ENCODE assay signal across 12 cellular contexts in the genomic region with DNA sequence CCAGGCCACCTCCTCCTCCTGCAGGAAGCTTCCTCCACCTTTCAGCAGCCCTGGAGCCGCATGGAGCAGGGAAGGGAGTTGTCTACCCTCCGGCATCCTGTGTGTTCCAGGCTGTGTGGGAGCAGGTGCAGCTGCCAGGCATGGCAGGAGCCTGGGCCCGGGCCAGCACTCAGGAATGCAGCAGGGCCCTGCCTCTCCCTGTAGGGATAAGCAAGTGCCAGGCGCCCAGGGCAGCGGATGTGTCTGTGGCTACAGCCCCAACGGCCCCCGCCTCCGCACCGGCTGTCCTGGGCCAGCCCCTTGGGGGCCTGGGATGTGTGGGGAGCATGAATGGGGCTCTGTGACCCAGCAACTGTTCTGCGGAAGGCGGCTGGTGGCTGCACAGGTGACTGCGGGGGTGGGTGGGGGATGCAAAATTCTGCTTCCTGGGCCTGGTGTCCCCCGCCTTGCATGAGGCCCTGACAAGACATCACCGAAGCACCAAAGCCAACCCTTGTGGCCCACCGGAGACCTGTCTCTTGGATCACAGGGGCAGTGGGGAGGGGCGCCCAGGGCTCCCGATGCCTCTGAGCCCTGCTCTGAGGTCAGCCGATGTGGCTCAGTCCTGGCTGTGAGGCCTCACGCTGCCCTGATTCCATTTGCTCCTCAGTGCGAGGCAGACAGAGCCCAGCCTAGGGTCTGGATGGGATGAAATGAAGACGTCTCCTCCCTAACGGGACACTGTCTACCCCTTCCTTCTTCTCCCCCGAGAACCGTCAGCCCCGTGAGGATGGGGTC. TPM values are rescaled to one million over a fixed set of nuclear protein-coding genes. Genes with fewer than 3 reads are reported as not detected.
DNase-seq lines count a peak whose midpoint lies in the region; ATAC-seq and TF ChIP-seq lines count a peak whose summit lies in the region.
"Had no signal": no experiment of that assay in that cellular context is flagged by ENCODE, and none has a peak within 500 bp of the region (broad histone marks: within the 10 kb centered on the region; RNA-seq: fewer than 3 reads in every experiment).

No MANE protein-coding gene starts in this region.

- no peak for TF ChIP-seq EP300 in upper lobe of left lung (IDR thresholded peaks at IDR 0.05)

- intact Hi-C loops in body of pancreas (cut with DNase I), result no loop called here

- no peak overlapping the region for H3K4me3 Mint-ChIP-seq in WTC11
- H3K4me3 Mint-ChIP-seq in endodermal cell, result no peak overlapping the region
- H3K4me3 Mint-ChIP-seq: stimulated activated naive CD8-positive, alpha-beta T cell treated with anti-CD3 and anti-CD28 coated beads, Interleukin-15, Interleukin-2, amounts not matched to agents 100 ng/mL and 50 ng/mL, for 24 hours had no signal

- H3K27ac ChIP-seq in body of pancreas (peak overlapping the region; percentile 77 to 92 (median 82)), upper lobe of left lung (peak overlapping the region; percentile 35 to 64 (median 46)), endodermal cell (ENCODE audit: low read depth, low read length) (no peak overlapping the region)
- H3K27ac ChIP-seq: parathyroid adenoma had no signal

- no peaks in the 10 kb centered on the region for H3K27me3 ChIP-seq in body of pancreas
- peaks cover 0 to 12% (median 5%) of the 10 kb centered on the region in 4 donors for H3K27me3 ChIP-seq in upper lobe of left lung
- H3K27me3 ChIP-seq in endodermal cell (ENCODE audit: control insufficient read depth, insufficient read depth, low read length, poor library complexity, severe bottlenecking), result peaks cover 33% of the 10 kb centered on the region

- no peaks in the 10 kb centered on the region for H3K9me3 ChIP-seq in body of pancreas
- H3K9me3 ChIP-seq in upper lobe of left lung, result no peaks in the 10 kb centered on the region
- H3K9me3 ChIP-seq in endodermal cell (ENCODE audit: control insufficient read depth, low read length), result no peaks in the 10 kb centered on the region

- DNase-seq in NCI-H345 (lab: John Stamatoyannopoulos, UW) (peak; percentile 31), NCI-H345 treated with DMSO at 0.1 percent for 48 hours (lab: John Stamatoyannopoulos, UW; ENCODE audit: unreplicated experiment) (no peak), body of pancreas (peak; percentile 96 to 99 (median 98)), left lobe of liver (ENCODE audit: low spot score) (peak; percentile 82), upper lobe of left lung (peak; percentile 69 to 90), WTC11 (ENCODE audit: low spot score) (no peak), OCI-M2 (lab: John Stamatoyannopoulos, UW; ENCODE audit: unreplicated experiment) (no peak), endodermal cell (no peak)
- DNase-seq: activated gamma-delta T cell had no signal

- H3K27ac Mint-ChIP-seq in WTC11 (no peak overlapping the region), endodermal cell (no peak overlapping the region)
- H3K27ac Mint-ChIP-seq: stimulated activated naive CD8-positive, alpha-beta T cell treated with anti-CD3 and anti-CD28 coated beads, Interleukin-15, Interleukin-2, amounts not matched to agents 100 ng/mL and 50 ng/mL, for 24 hours had no signal

- H3K4me1 Mint-ChIP-seq in WTC11 (no peaks in the 10 kb centered on the region), endodermal cell (no peaks in the 10 kb centered on the region)

- no peak overlapping the region for H3K9ac ChIP-seq in endodermal cell (ENCODE audit: extremely low read depth, low read length, poor library complexity, severe bottlenecking)
- H3K9ac ChIP-seq: parathyroid adenoma had no signal

- H3K27me3 Mint-ChIP-seq in WTC11 (ENCODE audit: low read depth), result peaks cover 67% of the 10 kb centered on the region
- peaks cover 50% of the 10 kb centered on the region for H3K27me3 Mint-ChIP-seq in endodermal cell (ENCODE audit: insufficient read depth)

- TF ChIP-seq POLR2A in body of pancreas (IDR thresholded peaks at IDR 0.05) (peak; percentile 22 to 71 (median 56)), upper lobe of left lung (IDR thresholded peaks at IDR 0.05) (peak in 1 of 4 donors; percentile 42)

- no peaks in the 10 kb centered on the region for H3K36me3 Mint-ChIP-seq in WTC11
- no peaks in the 10 kb centered on the region for H3K36me3 Mint-ChIP-seq in endodermal cell (ENCODE audit: low read depth)

- H3K4me1 ChIP-seq in body of pancreas (peaks cover 41% of the 10 kb centered on the region), upper lobe of left lung (peaks cover 7 to 30% (median 23%) of the 10 kb centered on the region in 4 donors), endodermal cell (ENCODE audit: control insufficient read depth, insufficient read depth, low read length) (no peaks in the 10 kb centered on the region)
- H3K4me1 ChIP-seq: parathyroid adenoma had no signal

- TF ChIP-seq CTCF in body of pancreas (IDR thresholded peaks at IDR 0.05), result peak in 2 of 7 experiments; percentile 15 to 24
- no peak for TF ChIP-seq CTCF in upper lobe of left lung (IDR thresholded peaks at IDR 0.05)
- no peak for TF ChIP-seq CTCF in WTC11 (IDR thresholded peaks at IDR 0.05)
- no peak for TF ChIP-seq CTCF in endodermal cell (conservative IDR thresholded peaks at IDR 0.05)

- H3K9me3 Mint-ChIP-seq in WTC11, result peaks cover 7% of the 10 kb centered on the region
- H3K9me3 Mint-ChIP-seq in endodermal cell, result peaks cover 6% of the 10 kb centered on the region

- WGBS in body of pancreas, 2 donors, result 18 to 37% methylated on average over 11 to 25 of the region's 25 CpGs
- WGBS in upper lobe of left lung, 2 donors, result 72 to 80% methylated on average over 3 to 24 of the region's 25 CpGs
- WGBS in endodermal cell (ENCODE audit: insufficient coverage in 1 of 2, insufficient read length in 1 of 2), 2 experiments, result 91 to 92% methylated on average over 15 to 25 of the region's 25 CpGs

- POLR2A ChIA-PET in WTC11 (lab: Charles Lee), result no interaction called here

- H3K4me3 ChIP-seq in body of pancreas (no peak overlapping the region), upper lobe of left lung (no peak overlapping the region), endodermal cell (ENCODE audit: low read length) (no peak overlapping the region)

- peak; percentile 92 for ATAC-seq in body of pancreas
- ATAC-seq in left lobe of liver, result peak; percentile 82
- peak; percentile 45 to 88 for ATAC-seq in upper lobe of left lung (ENCODE audit: low FRiP score in 2 of 2)
- ATAC-seq in WTC11, result no peak

- CTCF ChIA-PET in WTC11 (lab: Charles Lee), result interaction anchor here (1.2 to 2.3 kb wide), 3 partner anchors 18 to 143 kb away, joined by 4 to 12 read pairs (median 5); no protein-coding TSS in a partner anchor

- no peaks in the 10 kb centered on the region for H3K36me3 ChIP-seq in body of pancreas (replicated peaks in 1 of 2; ENCODE audit: insufficient read depth in 1 of 2, low read depth in 2 of 2)
- H3K36me3 ChIP-seq in upper lobe of left lung, result no peaks in the 10 kb centered on the region
- no peaks in the 10 kb centered on the region for H3K36me3 ChIP-seq in endodermal cell (ENCODE audit: control insufficient read depth, insufficient read depth, low read length)

TF ChIP-seq in WTC11, 78 proteins besides CTCF, POLR2A, EP300 and RAD21:
- TF ChIP-seq ZNF512 (CRISPR knock-in tag; IDR thresholded peaks at IDR 0.05; ENCODE audit: borderline replicate concordance), result no peak

RNA-seq across cellular contexts. Expression of gene DOK7, which starts 1.4 kb away (rescaled TPM):
- total RNA-seq in body of pancreas (1 to 10 TPM; 6.3 to 7.0 TPM), left lobe of liver (0.83 TPM), upper lobe of left lung (10 to 100 TPM in 1 of 6 donors, 1 to 10 TPM in 5; 2.1 to 16.0 (median 4.0) TPM), WTC11 (2021) (0.22 to 0.46 TPM (median 0.44 TPM) in 3 replicates), endodermal cell (1 to 10 TPM in 1 of 2 donors, under 1 TPM in 1; 0.38 to 1.3 TPM)
- 0.46 TPM for polyA plus RNA-seq in endodermal cell (2013, experiment 1 of 2)
- polyA plus RNA-seq in endodermal cell (2013, experiment 2 of 2), result 1.0 TPM
- total RNA-seq: T-helper 1 cell treated with Interleukin-12 subunit alpha and Interleukin-12 subunit beta and Interleukin-4 antibody, amounts not matched to agents 30 ng/mL and 1 ng/mL, for 36 hours had no signal

RNA-seq across cellular contexts. Expression of gene HGFAC, which starts 19.9 kb away (rescaled TPM):
- total RNA-seq in body of pancreas, result under 1 TPM in 1 of 2 donors, not detected in 1; 0.78 TPM
- 177 TPM for total RNA-seq in left lobe of liver
- 1 to 10 TPM in 2 of 6 donors, under 1 TPM in 3, not detected in 1; 0.20 to 1.1 (median 0.49) TPM for total RNA-seq in upper lobe of left lung
- total RNA-seq in WTC11 (2021), result 0.20 to 0.76 TPM (median 0.48 TPM) in 3 replicates
- total RNA-seq in endodermal cell, result under 1 TPM in 1 of 2 donors, not detected in 1; 0.46 TPM
- 0.93 TPM for polyA plus RNA-seq in endodermal cell (2013, experiment 1 of 2)
- 0.50 TPM for polyA plus RNA-seq in endodermal cell (2013, experiment 2 of 2)
- total RNA-seq: T-helper 1 cell treated with Interleukin-12 subunit alpha and Interleukin-12 subunit beta and Interleukin-4 antibody, amounts not matched to agents 30 ng/mL and 1 ng/mL, for 36 hours had no signal

Comparison
In these comparisons a context has a peak if more than half of its experiments do, and no peak if none do; other contexts are left out.
1. DNase-seq: peak in NCI-H345 (single experiment), body of pancreas (4 of 4), left lobe of liver (single experiment) and upper lobe of left lung (2 of 2); none in NCI-H345 treated with DMSO at 0.1 percent for 48 hours (single experiment), WTC11 (single experiment), OCI-M2 (single experiment) and endodermal cell (single experiment).
2. RNA of gene HGFAC, which starts 19.9 kb away (total RNA-seq): 177 TPM in left lobe of liver (single experiment); 0.78 TPM in body of pancreas, 0.20 to 1.1 TPM in upper lobe of left lung, 0.46 TPM in endodermal cell and 0.20 to 0.76 TPM in WTC11; every median in the first group is over 10 times any median in the second.